In genomic region chr10:118567701-118568248, GRCh38 we compare ENCODE assay signal across 11 cellular contexts. TPM values are rescaled to one million over a fixed set of nuclear protein-coding genes. Genes with fewer than 3 reads are reported as not detected.
"Had no signal": no experiment of that assay in that cellular context is flagged by ENCODE, and none has a peak within 500 bp of the region (broad histone marks: within the 10 kb centered on the region; RNA-seq: fewer than 3 reads in every experiment).

No MANE protein-coding gene starts in this region.

- H3K27me3 ChIP-seq: brain microvascular endothelial cell had no signal

- H3K27ac ChIP-seq: brain microvascular endothelial cell, cardiac muscle cell had no signal

- DNase-seq: activated CD8-positive, alpha-beta memory T cell treated with anti-CD3 and anti-CD28 coated beads, Interleukin-2, amount 50 U/mL, for 48 hours; SIG-M5 had no signal

- H3K4me3 ChIP-seq: cardiac muscle cell had no signal

- H3K36me3 ChIP-seq: brain microvascular endothelial cell, cardiac muscle cell had no signal

- H3K27ac Mint-ChIP-seq: activated CD8-positive, alpha-beta T cell treated with anti-CD3 and anti-CD28 coated beads, Interleukin-2, amount 10 ng/mL, durations not matched to agents 7 days and 5 days; WTC11 had no signal

- H3K36me3 Mint-ChIP-seq: activated naive CD4-positive, alpha-beta T cell treated with anti-CD3 and anti-CD28 coated beads, Interleukin-2, amount 50 U/mL, for 72 hours; WTC11 had no signal

- H3K4me3 Mint-ChIP-seq: activated CD8-positive, alpha-beta T cell treated with anti-CD3 and anti-CD28 coated beads, Interleukin-2, amount 10 ng/mL, durations not matched to agents 7 days and 5 days; WTC11 had no signal

- H3K9me3 Mint-ChIP-seq: activated naive CD4-positive, alpha-beta T cell treated with anti-CD3 and anti-CD28 coated beads, Interleukin-2, amount 50 U/mL, for 72 hours had no signal

RNA-seq across cellular contexts. Expression of gene PRLHR, which starts 27.7 kb away (rescaled TPM):
- total RNA-seq: activated CD8-positive, alpha-beta T cell treated with anti-CD3 and anti-CD28 coated beads, Interleukin-2, amount 10 ng/mL, durations not matched to agents 7 days and 5 days; activated naive CD4-positive, alpha-beta T cell treated with anti-CD3 and anti-CD28 coated beads, Interleukin-2, amount 50 U/mL, for 72 hours; cardiac muscle cell; LHCN-M2; M059J; PC-3; T-helper 17 cell; WTC11 had no signal
- polyA plus RNA-seq: cardiac muscle cell had no signal
